16 cellular contexts compared by ENCODE assay signal in genomic region chr2:57696016-57696415, GRCh38.
DNase-seq lines count a peak whose midpoint lies in the region; ATAC-seq, FAIRE-seq and TF ChIP-seq lines count a peak whose summit lies in the region.
"Had no signal": no experiment of that assay in that cellular context is flagged by ENCODE, and none has a peak within 500 bp of the region (broad histone marks: within the 10 kb centered on the region; RNA-seq: fewer than 3 reads in every experiment).

No MANE protein-coding gene starts in this region.

- in situ Hi-C loops in KBM-7 (cut with MboI; ENCODE audit: low pct_unique_long_range_greater_than_20kb, low sequenced_read_pairs): no loop called here

- peak; percentile 87 for FAIRE-seq in H54 (lab: Jason Lieb, UNC)
- FAIRE-seq: K562 had no signal

- no peaks in the 10 kb centered on the region for H4K20me1 ChIP-seq in hepatocyte (ENCODE audit: insufficient read depth, poor library complexity, severe bottlenecking)

- no peak for TF ChIP-seq POLR2A in H54 (IDR thresholded peaks at IDR 0.05; ENCODE audit: low read depth, low read length)

- no peaks in the 10 kb centered on the region for H3K27me3 ChIP-seq in A673 (replicated peaks; ENCODE audit: insufficient read depth, low read depth, low read length, poor library complexity)
- no peaks in the 10 kb centered on the region for H3K27me3 ChIP-seq in RWPE2 (ENCODE audit: insufficient read depth, poor library complexity, severe bottlenecking)
- no peaks in the 10 kb centered on the region for H3K27me3 ChIP-seq in hepatocyte
- H3K27me3 ChIP-seq: esophagus squamous epithelium had no signal

- no TSS peak for BruUV-seq in A673 (replicated peaks; lab: Mats Ljungman, UMichigan)

- no peak overlapping the region for H3K27ac ChIP-seq in A673 (ENCODE audit: low read depth, low read length, poor library complexity, severe bottlenecking)
- no peak overlapping the region for H3K27ac ChIP-seq in RWPE2 (ENCODE audit: poor library complexity, severe bottlenecking)
- no peak overlapping the region for H3K27ac ChIP-seq in hepatocyte
- no peak overlapping the region for H3K27ac ChIP-seq in coronary artery
- H3K27ac ChIP-seq: esophagus squamous epithelium had no signal

- H3K4me3 ChIP-seq in A673 (ENCODE audit: low read depth, low read length, poor library complexity, severe bottlenecking) (no peak overlapping the region), RWPE2 (ENCODE audit: severe bottlenecking) (no peak overlapping the region), hepatocyte (no peak overlapping the region), coronary artery (no peak overlapping the region)
- H3K4me3 ChIP-seq: esophagus squamous epithelium, K562 had no signal

- CTCF ChIA-PET in A673 (lab: Charles Lee): no interaction called here

- intact Hi-C loops in A673 (cut with micrococcal nuclease; ENCODE audit: unreplicated experiment): loop anchor here (5.0 kb wide), 1 partner anchor 149 kb away; no protein-coding TSS in a partner anchor

- no peaks in the 10 kb centered on the region for H3K9me2 ChIP-seq in hepatocyte (replicated peaks; ENCODE audit: insufficient read depth)

- H3K4me1 ChIP-seq in A673 (ENCODE audit: insufficient read depth, low read length, poor library complexity, severe bottlenecking): peaks cover 9% of the 10 kb centered on the region
- no peaks in the 10 kb centered on the region for H3K4me1 ChIP-seq in RWPE2 (ENCODE audit: insufficient read depth, poor library complexity, severe bottlenecking)
- peaks cover 3% of the 10 kb centered on the region for H3K4me1 ChIP-seq in hepatocyte (ENCODE audit: insufficient read depth)
- H3K4me1 ChIP-seq: esophagus squamous epithelium had no signal

- TF ChIP-seq CTCF in A673 (conservative IDR thresholded peaks at IDR 0.05; ENCODE audit: low read depth, low read length): no peak
- TF ChIP-seq CTCF in RWPE2 (IDR thresholded peaks at IDR 0.05; ENCODE audit: poor library complexity, severe bottlenecking): no peak
- TF ChIP-seq CTCF in hepatocyte (IDR thresholded peaks at IDR 0.05; ENCODE audit: poor library complexity): no peak
- TF ChIP-seq CTCF in coronary artery (IDR thresholded peaks at IDR 0.05): no peak

- POLR2A ChIA-PET in A673 (lab: Charles Lee; ENCODE audit: low non-redundant PET): no interaction called here

- no peaks in the 10 kb centered on the region for H3K79me2 ChIP-seq in hepatocyte

- no peak overlapping the region for H2AFZ ChIP-seq in hepatocyte

- H3K36me3 ChIP-seq in A673 (ENCODE audit: insufficient read depth, low read length, poor library complexity, severe bottlenecking) (no peaks in the 10 kb centered on the region), RWPE2 (ENCODE audit: low read depth) (no peaks in the 10 kb centered on the region), hepatocyte (replicated peaks; ENCODE audit: insufficient read depth, low read depth) (no peaks in the 10 kb centered on the region)
- H3K36me3 ChIP-seq: esophagus squamous epithelium had no signal

- H3K9me3 ChIP-seq in A673 (ENCODE audit: low read depth, low read length, poor library complexity, severe bottlenecking): no peaks in the 10 kb centered on the region
- no peaks in the 10 kb centered on the region for H3K9me3 ChIP-seq in RWPE2 (ENCODE audit: severe bottlenecking)
- H3K9me3 ChIP-seq in hepatocyte (ENCODE audit: low read depth): no peaks in the 10 kb centered on the region

- DNase-seq in A673 (ENCODE audit: low spot score): peak; percentile 34
- DNase-seq in H54 (ENCODE audit: insufficient read length, low spot score): peak; percentile 23
- peak; percentile 54 for DNase-seq in RWPE2 (ENCODE audit: low spot score)
- DNase-seq in hepatocyte (ENCODE audit: low spot score): peak; percentile 14
- no peak for DNase-seq in mesenteric fat pad (ENCODE audit: low spot score)
- DNase-seq in KBM-7: no peak
- no peak for DNase-seq in coronary artery (ENCODE audit: low spot score)
- DNase-seq: activated CD8-positive, alpha-beta T cell treated with anti-CD3 and anti-CD28 coated beads, Interleukin-2, amount 10 ng/mL, durations not matched to agents 7 days and 5 days; activated gamma-delta T cell; AML-193; caudate nucleus; esophagus squamous epithelium; NCI-H2171 had no signal

- WGBS in hepatocyte (ENCODE audit: low lambda C conversion rate, missing lambda C conversion rate): 56% methylated on average over 4 of the region's 4 CpGs

- H3K4me2 ChIP-seq in hepatocyte: no peak overlapping the region

- ATAC-seq in RWPE2 (ENCODE audit: low read depth) (peak; percentile 76), GM21367 (IDR thresholded peaks at IDR 0.05; ENCODE audit: unreplicated experiment) (no peak)
- ATAC-seq: activated CD8-positive, alpha-beta T cell treated with anti-CD3 and anti-CD28 coated beads, Interleukin-2, amount 10 ng/mL, durations not matched to agents 7 days and 5 days; K562; Panc1 had no signal

Comparison
In these comparisons a context has a peak if more than half of its experiments do, and no peak if none do; other contexts are left out.
1. DNase-seq: peak in A673 (single experiment), H54 (single experiment), RWPE2 (single experiment) and hepatocyte (single experiment); none in mesenteric fat pad (single experiment), KBM-7 (single experiment) and coronary artery (single experiment).